17 cellular contexts compared by ENCODE assay signal in genomic region chr13:23867027-23867491, GRCh38. TPM values are rescaled to one million over a fixed set of nuclear protein-coding genes. Genes with fewer than 3 reads are reported as not detected.
DNase-seq lines count a peak whose midpoint lies in the region; ATAC-seq and TF ChIP-seq lines count a peak whose summit lies in the region.
"Had no signal": no experiment of that assay in that cellular context is flagged by ENCODE, and none has a peak within 500 bp of the region (broad histone marks: within the 10 kb centered on the region; RNA-seq: fewer than 3 reads in every experiment).

No MANE protein-coding gene starts in this region.

- H3K27me3 Mint-ChIP-seq in WTC11 (ENCODE audit: low read depth): no peaks in the 10 kb centered on the region
- no peaks in the 10 kb centered on the region for H3K27me3 Mint-ChIP-seq in stimulated activated naive CD8-positive, alpha-beta T cell treated with anti-CD3 and anti-CD28 coated beads, Interleukin-15, amount 100 ng/mL, for 72 hours

- TF ChIP-seq CTCF in WTC11 (IDR thresholded peaks at IDR 0.05): no peak

- no peak overlapping the region for H3K4me3 ChIP-seq in skeletal muscle cell (ENCODE audit: low read depth, low read length)
- H3K4me3 ChIP-seq: coronary artery, gastroesophageal sphincter, left ventricle myocardium inferior had no signal

- no peak overlapping the region for H3K4me3 Mint-ChIP-seq in WTC11
- H3K4me3 Mint-ChIP-seq in stimulated activated naive CD8-positive, alpha-beta T cell treated with anti-CD3 and anti-CD28 coated beads, Interleukin-15, amount 100 ng/mL, for 72 hours: no peak overlapping the region
- H3K4me3 Mint-ChIP-seq: neural crest cell had no signal

- no peak overlapping the region for H3K27ac Mint-ChIP-seq in WTC11
- no peak overlapping the region for H3K27ac Mint-ChIP-seq in stimulated activated naive CD8-positive, alpha-beta T cell treated with anti-CD3 and anti-CD28 coated beads, Interleukin-15, amount 100 ng/mL, for 72 hours
- H3K27ac Mint-ChIP-seq: activated naive CD4-positive, alpha-beta T cell treated with anti-CD3 and anti-CD28 coated beads, Interleukin-2, amount 50 U/mL, for 72 hours had no signal

- H3K36me3 Mint-ChIP-seq in WTC11: no peaks in the 10 kb centered on the region
- H3K36me3 Mint-ChIP-seq: activated naive CD4-positive, alpha-beta T cell treated with anti-CD3 and anti-CD28 coated beads, Interleukin-2, amount 50 U/mL, for 72 hours had no signal

- DNase-seq in DMS53 (lab: John Stamatoyannopoulos, UW) (peak; percentile 46), DMS53 treated with DMSO at 0.1 percent for 48 hours (lab: John Stamatoyannopoulos, UW; ENCODE audit: unreplicated experiment) (no peak), WTC11 (ENCODE audit: low spot score) (no peak), glomerular visceral epithelial cell (ENCODE audit: extremely low spot score) (peak; percentile 29), skeletal muscle cell (ENCODE audit: low read depth) (peak; percentile 34), anterior cingulate cortex (lab: John Stamatoyannopoulos, UW) (no peak)
- no peak for DNase-seq in stimulated activated naive CD8-positive, alpha-beta T cell treated with anti-CD3 and anti-CD28 coated beads, Interleukin-15, amount 100 ng/mL, for 72 hours
- DNase-seq: KBM-7, left ventricle myocardium inferior, NCI-H187, NCI-H774, SIG-M5 had no signal

- H3K4me1 Mint-ChIP-seq in WTC11: no peaks in the 10 kb centered on the region
- no peaks in the 10 kb centered on the region for H3K4me1 Mint-ChIP-seq in stimulated activated naive CD8-positive, alpha-beta T cell treated with anti-CD3 and anti-CD28 coated beads, Interleukin-15, amount 100 ng/mL, for 72 hours
- H3K4me1 Mint-ChIP-seq: neural crest cell had no signal

- no peaks in the 10 kb centered on the region for H3K9me3 Mint-ChIP-seq in WTC11
- no peaks in the 10 kb centered on the region for H3K9me3 Mint-ChIP-seq in stimulated activated naive CD8-positive, alpha-beta T cell treated with anti-CD3 and anti-CD28 coated beads, Interleukin-15, amount 100 ng/mL, for 72 hours
- H3K9me3 Mint-ChIP-seq: activated naive CD4-positive, alpha-beta T cell treated with anti-CD3 and anti-CD28 coated beads, Interleukin-2, amount 50 U/mL, for 72 hours; neural crest cell had no signal

- POLR2A ChIA-PET in WTC11 (lab: Charles Lee): no interaction called here

- CTCF ChIA-PET in WTC11 (lab: Charles Lee): no interaction called here

- peak; percentile 53; the same call in 1 of the 2 replicates for ATAC-seq in WTC11
- no peak for ATAC-seq in HG02870 (IDR thresholded peaks at IDR 0.05; ENCODE audit: unreplicated experiment)
- ATAC-seq in stimulated activated naive CD8-positive, alpha-beta T cell treated with anti-CD3 and anti-CD28 coated beads, Interleukin-15, amount 100 ng/mL, for 72 hours: no peak
- ATAC-seq: activated naive CD4-positive, alpha-beta T cell treated with anti-CD3 and anti-CD28 coated beads, Interleukin-2, amount 50 U/mL, for 72 hours; gastroesophageal sphincter had no signal

TF ChIP-seq in WTC11, 78 proteins besides CTCF, POLR2A, EP300 and RAD21:
- TF ChIP-seq ZNF121 (CRISPR knock-in tag; IDR thresholded peaks at IDR 0.05): 0 out of 2 replicates have a peak, but pooled peaks have one; percentile 6
- no peak for TF ChIP-seq TEAD1 (CRISPR knock-in tag; IDR thresholded peaks at IDR 0.05)

RNA-seq across cellular contexts. Expression of gene MIPEP, which starts 22.1 kb away (rescaled TPM):
- total RNA-seq in WTC11 (2021): 24.8 to 30.5 TPM (median 28.1 TPM) in 3 replicates

RNA-seq across cellular contexts. Expression of gene C1QTNF9B, which starts 30.2 kb away (rescaled TPM):
- total RNA-seq in WTC11 (2021): 0.20 to 0.30 TPM in 2 of 3 replicates, not detected in the other
- total RNA-seq: activated naive CD4-positive, alpha-beta T cell treated with anti-CD3 and anti-CD28 coated beads, Interleukin-2, amount 50 U/mL, for 72 hours; neural crest cell had no signal

Comparison
In these comparisons a context has a peak if more than half of its experiments do, and no peak if none do; other contexts are left out.
1. DNase-seq: peak in DMS53 (single experiment), glomerular visceral epithelial cell (single experiment) and skeletal muscle cell (single experiment); none in DMS53 treated with DMSO at 0.1 percent for 48 hours (single experiment), WTC11 (single experiment), anterior cingulate cortex (0 of 58) and stimulated activated naive CD8-positive, alpha-beta T cell treated with anti-CD3 and anti-CD28 coated beads, Interleukin-15, amount 100 ng/mL, for 72 hours (0 of 2).